ENCODE assay signal across 17 cellular contexts in the genomic region with DNA sequence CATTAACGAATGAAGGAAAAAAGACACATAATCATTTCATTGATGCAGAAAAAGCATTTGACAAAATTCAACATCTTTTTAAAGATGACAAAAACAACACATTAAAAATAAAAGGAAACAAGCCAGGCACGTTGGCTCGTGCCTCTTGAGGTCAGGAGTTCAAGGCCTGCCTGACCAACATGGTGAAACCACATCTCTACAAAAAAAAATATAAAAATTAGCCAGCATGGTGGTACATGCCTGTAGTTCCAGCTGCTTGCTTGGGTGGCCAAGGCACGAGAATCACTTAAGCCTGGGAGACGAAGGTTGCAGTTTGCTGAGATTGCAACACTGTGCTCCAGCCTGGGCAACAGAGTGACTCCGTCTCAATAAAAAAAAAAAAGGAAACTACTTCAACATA.
A peak's percentile ranks its signal among the peaks of the same experiment; 100 is the strongest.
DNase-seq lines count a peak whose midpoint lies in the region; ATAC-seq and TF ChIP-seq lines count a peak whose summit lies in the region.
"Had no signal": no experiment of that assay in that cellular context is flagged by ENCODE, and none has a peak within 500 bp of the region (broad histone marks: within the 10 kb centered on the region; RNA-seq: fewer than 3 reads in every experiment).

No MANE protein-coding gene starts in this region.

- no peak for TF ChIP-seq CTCF in ovary (IDR thresholded peaks at IDR 0.05)

- no peak overlapping the region for H3K4me2 ChIP-seq in mesenchymal stem cell (ENCODE audit: low read length, poor library complexity, severe bottlenecking)
- H3K4me2 ChIP-seq: BLaER1, GM23338 had no signal

- intact Hi-C loops in Right ventricle myocardium inferior (cut with DNase I): no loop called here
- intact Hi-C loops in right cardiac atrium (cut with DNase I): no loop called here
- intact Hi-C loops in ovary (cut with DNase I): no loop called here

- no peak overlapping the region for H3K4ac ChIP-seq in mesenchymal stem cell (ENCODE audit: low read depth in 1 of 2, low read length in 2 of 2)

- H3K23ac ChIP-seq in mesenchymal stem cell (ENCODE audit: low read length in 2 of 2): no peak overlapping the region

- H3K27ac ChIP-seq in right cardiac atrium (ENCODE audit: low read length): no peak overlapping the region
- no peak overlapping the region for H3K27ac ChIP-seq in ovary
- no peak overlapping the region for H3K27ac ChIP-seq in mesenchymal stem cell (ENCODE audit: low read length, poor library complexity, severe bottlenecking)
- H3K27ac ChIP-seq: 22Rv1, BLaER1 had no signal

- no peaks in the 10 kb centered on the region for H3K4me1 ChIP-seq in right cardiac atrium (ENCODE audit: control insufficient read depth, insufficient read depth, low read length)
- H3K4me1 ChIP-seq in ovary (ENCODE audit: insufficient read depth): no peaks in the 10 kb centered on the region
- H3K4me1 ChIP-seq in mesenchymal stem cell (ENCODE audit: control insufficient read depth, insufficient read depth, low read depth, low read length): no peaks in the 10 kb centered on the region
- H3K4me1 ChIP-seq: BLaER1, HAP-1 had no signal

- no peak overlapping the region for H3K9ac ChIP-seq in mesenchymal stem cell (ENCODE audit: low read length)
- H3K9ac ChIP-seq: BLaER1 had no signal

- no peak overlapping the region for H3K14ac ChIP-seq in mesenchymal stem cell (ENCODE audit: low read length in 2 of 2)

- H2AFZ ChIP-seq in mesenchymal stem cell (ENCODE audit: low read depth, low read length): no peak overlapping the region
- H2AFZ ChIP-seq: GM23338 had no signal

- 95% methylated on average over 6 of the region's 6 CpGs for WGBS in right cardiac atrium
- 25 to 57% (median 39%) methylated on average over 6 of the region's 6 CpGs for WGBS in ovary, 3 donors
- 95% methylated on average over 5 of the region's 6 CpGs for WGBS in mesenchymal stem cell

- no peak overlapping the region for H4K8ac ChIP-seq in mesenchymal stem cell (ENCODE audit: low read length)

- no peak for TF ChIP-seq EP300 in ovary (IDR thresholded peaks at IDR 0.05)

- no peak overlapping the region for H2BK12ac ChIP-seq in mesenchymal stem cell (ENCODE audit: low read length in 2 of 2)

- TF ChIP-seq POLR2A in ovary (IDR thresholded peaks at IDR 0.05): no peak

- no peak overlapping the region for H2AK5ac ChIP-seq in mesenchymal stem cell (ENCODE audit: low read length, severe bottlenecking)

- H3K27me3 ChIP-seq in right cardiac atrium (ENCODE audit: control insufficient read depth, insufficient read depth) (no peaks in the 10 kb centered on the region), ovary (no peaks in the 10 kb centered on the region), mesenchymal stem cell (ENCODE audit: control insufficient read depth in 1 of 2, insufficient read depth in 1 of 2, low read length in 2 of 2) (no peaks in the 10 kb centered on the region)
- H3K27me3 ChIP-seq: BLaER1 had no signal

- DNase-seq in Right ventricle myocardium inferior (ENCODE audit: missing footprints) (peak; percentile 47), right cardiac atrium (no peak), amniotic epithelial cell (ENCODE audit: low read depth) (peak; percentile 33), ovary (peak; percentile 14 to 53 (median 30)), C1 segment of cervical spinal cord (lab: John Stamatoyannopoulos, UW) (no peak), mesenchymal stem cell (no peak), islet precursor cell (no peak)
- DNase-seq: Calu3, COR-L47, DMS53, DMS79 treated with DMSO at 0.1 percent for 48 hours, GF-D8, HFFc6 had no signal

- H3K9me3 ChIP-seq in right cardiac atrium (ENCODE audit: control insufficient read depth, low read length) (no peaks in the 10 kb centered on the region), ovary (no peaks in the 10 kb centered on the region), mesenchymal stem cell (ENCODE audit: control insufficient read depth, low read length) (peaks cover 27% of the 10 kb centered on the region)

- no peak overlapping the region for H2BK120ac ChIP-seq in mesenchymal stem cell (ENCODE audit: low read depth, low read length)

- H2BK5ac ChIP-seq in mesenchymal stem cell (ENCODE audit: low read depth, low read length, poor library complexity, severe bottlenecking): no peak overlapping the region

- H3K36me3 ChIP-seq in ovary: no peaks in the 10 kb centered on the region
- H3K36me3 ChIP-seq in mesenchymal stem cell (ENCODE audit: control insufficient read depth in 1 of 2, insufficient read depth in 2 of 2, low read depth in 1 of 2, low read length in 2 of 2): peaks cover 11 to 67% of the 10 kb centered on the region in 2 experiments

- H2BK15ac ChIP-seq in mesenchymal stem cell (ENCODE audit: low read depth, poor library complexity, severe bottlenecking): no peak overlapping the region

- H3K18ac ChIP-seq in mesenchymal stem cell (ENCODE audit: low read depth in 1 of 2, low read length in 2 of 2): no peak overlapping the region

- H4K91ac ChIP-seq in mesenchymal stem cell (ENCODE audit: low read length): no peak overlapping the region

- H3K4me3 ChIP-seq in right cardiac atrium (ENCODE audit: low read length) (no peak overlapping the region), ovary (no peak overlapping the region), mesenchymal stem cell (ENCODE audit: insufficient read depth in 1 of 2, low read depth in 1 of 2, low read length in 2 of 2) (no peak overlapping the region)
- H3K4me3 ChIP-seq: BLaER1, GM23338, HAP-1 had no signal

- ATAC-seq in Right ventricle myocardium inferior (no peak), right cardiac atrium (no peak)
- ATAC-seq: GM23338 had no signal

- H3K79me1 ChIP-seq in mesenchymal stem cell (replicated peaks; ENCODE audit: low read length, poor library complexity, severe bottlenecking): no peaks in the 10 kb centered on the region

Comparison
In these comparisons a context has a peak if more than half of its experiments do, and no peak if none do; other contexts are left out.
1. DNase-seq: peak in Right ventricle myocardium inferior (single experiment), amniotic epithelial cell (single experiment) and ovary (5 of 5); none in right cardiac atrium (0 of 3), C1 segment of cervical spinal cord (0 of 14), mesenchymal stem cell (single experiment) and islet precursor cell (single experiment).